Comparison of ENCODE assay signal across 1 cellular context in the genomic region with DNA sequence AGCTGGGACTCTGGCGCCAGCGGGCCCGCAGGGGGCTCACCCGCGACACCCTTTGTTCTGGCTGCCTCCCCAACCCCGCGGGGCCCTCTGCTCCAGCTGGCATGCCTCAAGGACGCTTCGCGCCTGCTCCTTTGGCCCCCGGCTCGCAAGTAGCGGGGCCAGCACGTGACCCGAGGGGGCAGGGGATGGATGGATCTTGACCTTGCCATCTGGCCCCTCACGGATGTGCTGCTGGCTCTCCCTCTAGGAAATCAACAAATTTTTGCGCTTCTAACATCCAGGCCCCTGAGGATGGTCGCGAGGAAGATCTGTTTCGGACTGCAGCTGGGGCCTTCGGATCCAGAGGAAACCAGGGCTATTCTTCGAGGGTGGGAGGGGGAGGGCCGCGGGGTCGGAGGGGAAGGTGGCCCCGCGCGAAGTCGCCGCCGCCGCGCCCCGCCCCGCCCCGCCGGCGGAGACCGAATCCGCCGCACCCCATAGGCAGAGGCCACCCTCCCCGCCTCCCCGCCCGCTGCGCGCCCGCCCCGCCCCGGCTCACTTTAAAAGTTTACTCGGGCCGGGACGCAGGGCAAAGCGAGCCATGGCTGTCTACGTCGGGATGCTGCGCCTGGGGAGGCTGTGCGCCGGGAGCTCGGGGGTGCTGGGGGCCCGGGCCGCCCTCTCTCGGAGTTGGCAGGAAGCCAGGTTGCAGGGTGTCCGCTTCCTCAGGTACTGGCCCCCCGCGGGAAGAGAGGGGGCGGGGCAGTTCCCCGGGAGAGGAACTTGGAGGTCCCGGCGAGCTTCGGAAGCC.
TF ChIP-seq lines count a peak whose summit lies in the region.

A gene with protein sequence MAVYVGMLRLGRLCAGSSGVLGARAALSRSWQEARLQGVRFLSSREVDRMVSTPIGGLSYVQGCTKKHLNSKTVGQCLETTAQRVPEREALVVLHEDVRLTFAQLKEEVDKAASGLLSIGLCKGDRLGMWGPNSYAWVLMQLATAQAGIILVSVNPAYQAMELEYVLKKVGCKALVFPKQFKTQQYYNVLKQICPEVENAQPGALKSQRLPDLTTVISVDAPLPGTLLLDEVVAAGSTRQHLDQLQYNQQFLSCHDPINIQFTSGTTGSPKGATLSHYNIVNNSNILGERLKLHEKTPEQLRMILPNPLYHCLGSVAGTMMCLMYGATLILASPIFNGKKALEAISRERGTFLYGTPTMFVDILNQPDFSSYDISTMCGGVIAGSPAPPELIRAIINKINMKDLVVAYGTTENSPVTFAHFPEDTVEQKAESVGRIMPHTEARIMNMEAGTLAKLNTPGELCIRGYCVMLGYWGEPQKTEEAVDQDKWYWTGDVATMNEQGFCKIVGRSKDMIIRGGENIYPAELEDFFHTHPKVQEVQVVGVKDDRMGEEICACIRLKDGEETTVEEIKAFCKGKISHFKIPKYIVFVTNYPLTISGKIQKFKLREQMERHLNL (plus strand): TSS at position 537 of the 790 bp plus-strand sequence. CDS start 44 bp downstream, at position 581.

TF ChIP-seq in K562, 482 proteins besides CTCF, POLR2A, EP300 and RAD21 (continued from another document and continues in another):
- TF ChIP-seq, protein P1, sequence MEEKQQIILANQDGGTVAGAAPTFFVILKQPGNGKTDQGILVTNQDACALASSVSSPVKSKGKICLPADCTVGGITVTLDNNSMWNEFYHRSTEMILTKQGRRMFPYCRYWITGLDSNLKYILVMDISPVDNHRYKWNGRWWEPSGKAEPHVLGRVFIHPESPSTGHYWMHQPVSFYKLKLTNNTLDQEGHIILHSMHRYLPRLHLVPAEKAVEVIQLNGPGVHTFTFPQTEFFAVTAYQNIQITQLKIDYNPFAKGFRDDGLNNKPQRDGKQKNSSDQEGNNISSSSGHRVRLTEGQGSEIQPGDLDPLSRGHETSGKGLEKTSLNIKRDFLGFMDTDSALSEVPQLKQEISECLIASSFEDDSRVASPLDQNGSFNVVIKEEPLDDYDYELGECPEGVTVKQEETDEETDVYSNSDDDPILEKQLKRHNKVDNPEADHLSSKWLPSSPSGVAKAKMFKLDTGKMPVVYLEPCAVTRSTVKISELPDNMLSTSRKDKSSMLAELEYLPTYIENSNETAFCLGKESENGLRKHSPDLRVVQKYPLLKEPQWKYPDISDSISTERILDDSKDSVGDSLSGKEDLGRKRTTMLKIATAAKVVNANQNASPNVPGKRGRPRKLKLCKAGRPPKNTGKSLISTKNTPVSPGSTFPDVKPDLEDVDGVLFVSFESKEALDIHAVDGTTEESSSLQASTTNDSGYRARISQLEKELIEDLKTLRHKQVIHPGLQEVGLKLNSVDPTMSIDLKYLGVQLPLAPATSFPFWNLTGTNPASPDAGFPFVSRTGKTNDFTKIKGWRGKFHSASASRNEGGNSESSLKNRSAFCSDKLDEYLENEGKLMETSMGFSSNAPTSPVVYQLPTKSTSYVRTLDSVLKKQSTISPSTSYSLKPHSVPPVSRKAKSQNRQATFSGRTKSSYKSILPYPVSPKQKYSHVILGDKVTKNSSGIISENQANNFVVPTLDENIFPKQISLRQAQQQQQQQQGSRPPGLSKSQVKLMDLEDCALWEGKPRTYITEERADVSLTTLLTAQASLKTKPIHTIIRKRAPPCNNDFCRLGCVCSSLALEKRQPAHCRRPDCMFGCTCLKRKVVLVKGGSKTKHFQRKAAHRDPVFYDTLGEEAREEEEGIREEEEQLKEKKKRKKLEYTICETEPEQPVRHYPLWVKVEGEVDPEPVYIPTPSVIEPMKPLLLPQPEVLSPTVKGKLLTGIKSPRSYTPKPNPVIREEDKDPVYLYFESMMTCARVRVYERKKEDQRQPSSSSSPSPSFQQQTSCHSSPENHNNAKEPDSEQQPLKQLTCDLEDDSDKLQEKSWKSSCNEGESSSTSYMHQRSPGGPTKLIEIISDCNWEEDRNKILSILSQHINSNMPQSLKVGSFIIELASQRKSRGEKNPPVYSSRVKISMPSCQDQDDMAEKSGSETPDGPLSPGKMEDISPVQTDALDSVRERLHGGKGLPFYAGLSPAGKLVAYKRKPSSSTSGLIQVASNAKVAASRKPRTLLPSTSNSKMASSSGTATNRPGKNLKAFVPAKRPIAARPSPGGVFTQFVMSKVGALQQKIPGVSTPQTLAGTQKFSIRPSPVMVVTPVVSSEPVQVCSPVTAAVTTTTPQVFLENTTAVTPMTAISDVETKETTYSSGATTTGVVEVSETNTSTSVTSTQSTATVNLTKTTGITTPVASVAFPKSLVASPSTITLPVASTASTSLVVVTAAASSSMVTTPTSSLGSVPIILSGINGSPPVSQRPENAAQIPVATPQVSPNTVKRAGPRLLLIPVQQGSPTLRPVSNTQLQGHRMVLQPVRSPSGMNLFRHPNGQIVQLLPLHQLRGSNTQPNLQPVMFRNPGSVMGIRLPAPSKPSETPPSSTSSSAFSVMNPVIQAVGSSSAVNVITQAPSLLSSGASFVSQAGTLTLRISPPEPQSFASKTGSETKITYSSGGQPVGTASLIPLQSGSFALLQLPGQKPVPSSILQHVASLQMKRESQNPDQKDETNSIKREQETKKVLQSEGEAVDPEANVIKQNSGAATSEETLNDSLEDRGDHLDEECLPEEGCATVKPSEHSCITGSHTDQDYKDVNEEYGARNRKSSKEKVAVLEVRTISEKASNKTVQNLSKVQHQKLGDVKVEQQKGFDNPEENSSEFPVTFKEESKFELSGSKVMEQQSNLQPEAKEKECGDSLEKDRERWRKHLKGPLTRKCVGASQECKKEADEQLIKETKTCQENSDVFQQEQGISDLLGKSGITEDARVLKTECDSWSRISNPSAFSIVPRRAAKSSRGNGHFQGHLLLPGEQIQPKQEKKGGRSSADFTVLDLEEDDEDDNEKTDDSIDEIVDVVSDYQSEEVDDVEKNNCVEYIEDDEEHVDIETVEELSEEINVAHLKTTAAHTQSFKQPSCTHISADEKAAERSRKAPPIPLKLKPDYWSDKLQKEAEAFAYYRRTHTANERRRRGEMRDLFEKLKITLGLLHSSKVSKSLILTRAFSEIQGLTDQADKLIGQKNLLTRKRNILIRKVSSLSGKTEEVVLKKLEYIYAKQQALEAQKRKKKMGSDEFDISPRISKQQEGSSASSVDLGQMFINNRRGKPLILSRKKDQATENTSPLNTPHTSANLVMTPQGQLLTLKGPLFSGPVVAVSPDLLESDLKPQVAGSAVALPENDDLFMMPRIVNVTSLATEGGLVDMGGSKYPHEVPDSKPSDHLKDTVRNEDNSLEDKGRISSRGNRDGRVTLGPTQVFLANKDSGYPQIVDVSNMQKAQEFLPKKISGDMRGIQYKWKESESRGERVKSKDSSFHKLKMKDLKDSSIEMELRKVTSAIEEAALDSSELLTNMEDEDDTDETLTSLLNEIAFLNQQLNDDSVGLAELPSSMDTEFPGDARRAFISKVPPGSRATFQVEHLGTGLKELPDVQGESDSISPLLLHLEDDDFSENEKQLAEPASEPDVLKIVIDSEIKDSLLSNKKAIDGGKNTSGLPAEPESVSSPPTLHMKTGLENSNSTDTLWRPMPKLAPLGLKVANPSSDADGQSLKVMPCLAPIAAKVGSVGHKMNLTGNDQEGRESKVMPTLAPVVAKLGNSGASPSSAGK (IDR thresholded peaks at IDR 0.05): peak; percentile 43; the same call in 1 of the 2 replicates
- TF ChIP-seq ZNF444 (CRISPR knock-in tag; IDR thresholded peaks at IDR 0.05) (0 out of 2 replicates have a peak, but pooled peaks have one; percentile 35), TAF1 (IDR thresholded peaks at IDR 0.05; ENCODE audit: control insufficient read depth, extremely low read depth, insufficient read depth, low read length, severe bottlenecking) (peak; percentile 53), NFIX (CRISPR knock-in tag; IDR thresholded peaks at IDR 0.05; ENCODE audit: low read depth) (peak; percentile 72), GTF2E2 (tag; IDR thresholded peaks at IDR 0.05) (0 out of 2 replicates have a peak, but pooled peaks have one; percentile 36), ZNF77 (CRISPR knock-in tag; IDR thresholded peaks at IDR 0.05) (no peak), POLR2G (IDR thresholded peaks at IDR 0.05; ENCODE audit: low read depth, low read length) (peak; percentile 82), PHTF2 (CRISPR knock-in tag; IDR thresholded peaks at IDR 0.05) (no peak), PTBP1 (IDR thresholded peaks at IDR 0.05; ENCODE audit: low read depth, low read length) (no peak), NFIC (IDR thresholded peaks at IDR 0.05) (peak; percentile 96), SMARCA5 (IDR thresholded peaks at IDR 0.05) (no peak), SMAD1 (IDR thresholded peaks at IDR 0.05; ENCODE audit: low read depth, low read length, partially characterized antibody) (peak; percentile 35), CREM (IDR thresholded peaks at IDR 0.05; ENCODE audit: low read depth) (peak; percentile 45; the same call in 1 of the 2 replicates)
- TF ChIP-seq, protein P2, sequence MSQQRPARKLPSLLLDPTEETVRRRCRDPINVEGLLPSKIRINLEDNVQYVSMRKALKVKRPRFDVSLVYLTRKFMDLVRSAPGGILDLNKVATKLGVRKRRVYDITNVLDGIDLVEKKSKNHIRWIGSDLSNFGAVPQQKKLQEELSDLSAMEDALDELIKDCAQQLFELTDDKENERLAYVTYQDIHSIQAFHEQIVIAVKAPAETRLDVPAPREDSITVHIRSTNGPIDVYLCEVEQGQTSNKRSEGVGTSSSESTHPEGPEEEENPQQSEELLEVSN (IDR thresholded peaks at IDR 0.05; ENCODE audit: borderline replicate concordance in 1 of 2, extremely low read depth in 1 of 2, insufficient read depth in 1 of 2, insufficient read length in 1 of 2, low read depth in 1 of 2, low read length in 1 of 2, poor library complexity in 1 of 2, severe bottlenecking in 1 of 2): peak in 1 of 2 experiments; percentile 9
- TF ChIP-seq, protein P3, sequence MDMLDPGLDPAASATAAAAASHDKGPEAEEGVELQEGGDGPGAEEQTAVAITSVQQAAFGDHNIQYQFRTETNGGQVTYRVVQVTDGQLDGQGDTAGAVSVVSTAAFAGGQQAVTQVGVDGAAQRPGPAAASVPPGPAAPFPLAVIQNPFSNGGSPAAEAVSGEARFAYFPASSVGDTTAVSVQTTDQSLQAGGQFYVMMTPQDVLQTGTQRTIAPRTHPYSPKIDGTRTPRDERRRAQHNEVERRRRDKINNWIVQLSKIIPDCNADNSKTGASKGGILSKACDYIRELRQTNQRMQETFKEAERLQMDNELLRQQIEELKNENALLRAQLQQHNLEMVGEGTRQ (CRISPR knock-in tag; IDR thresholded peaks at IDR 0.05): peak; percentile 78
- TF ChIP-seq, protein P4, sequence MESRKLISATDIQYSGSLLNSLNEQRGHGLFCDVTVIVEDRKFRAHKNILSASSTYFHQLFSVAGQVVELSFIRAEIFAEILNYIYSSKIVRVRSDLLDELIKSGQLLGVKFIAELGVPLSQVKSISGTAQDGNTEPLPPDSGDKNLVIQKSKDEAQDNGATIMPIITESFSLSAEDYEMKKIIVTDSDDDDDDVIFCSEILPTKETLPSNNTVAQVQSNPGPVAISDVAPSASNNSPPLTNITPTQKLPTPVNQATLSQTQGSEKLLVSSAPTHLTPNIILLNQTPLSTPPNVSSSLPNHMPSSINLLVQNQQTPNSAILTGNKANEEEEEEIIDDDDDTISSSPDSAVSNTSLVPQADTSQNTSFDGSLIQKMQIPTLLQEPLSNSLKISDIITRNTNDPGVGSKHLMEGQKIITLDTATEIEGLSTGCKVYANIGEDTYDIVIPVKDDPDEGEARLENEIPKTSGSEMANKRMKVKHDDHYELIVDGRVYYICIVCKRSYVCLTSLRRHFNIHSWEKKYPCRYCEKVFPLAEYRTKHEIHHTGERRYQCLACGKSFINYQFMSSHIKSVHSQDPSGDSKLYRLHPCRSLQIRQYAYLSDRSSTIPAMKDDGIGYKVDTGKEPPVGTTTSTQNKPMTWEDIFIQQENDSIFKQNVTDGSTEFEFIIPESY (CRISPR knock-in tag; IDR thresholded peaks at IDR 0.05): peak; percentile 93
- TF ChIP-seq, protein P5, sequence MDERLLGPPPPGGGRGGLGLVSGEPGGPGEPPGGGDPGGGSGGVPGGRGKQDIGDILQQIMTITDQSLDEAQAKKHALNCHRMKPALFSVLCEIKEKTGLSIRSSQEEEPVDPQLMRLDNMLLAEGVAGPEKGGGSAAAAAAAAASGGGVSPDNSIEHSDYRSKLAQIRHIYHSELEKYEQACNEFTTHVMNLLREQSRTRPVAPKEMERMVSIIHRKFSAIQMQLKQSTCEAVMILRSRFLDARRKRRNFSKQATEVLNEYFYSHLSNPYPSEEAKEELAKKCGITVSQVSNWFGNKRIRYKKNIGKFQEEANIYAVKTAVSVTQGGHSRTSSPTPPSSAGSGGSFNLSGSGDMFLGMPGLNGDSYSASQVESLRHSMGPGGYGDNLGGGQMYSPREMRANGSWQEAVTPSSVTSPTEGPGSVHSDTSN (CRISPR knock-in tag; IDR thresholded peaks at IDR 0.05; ENCODE audit: low read depth): no peak
- TF ChIP-seq, protein P5 (tag; conservative IDR thresholded peaks at IDR 0.05; ENCODE audit: low read depth): no peak
- TF ChIP-seq, protein P6, sequence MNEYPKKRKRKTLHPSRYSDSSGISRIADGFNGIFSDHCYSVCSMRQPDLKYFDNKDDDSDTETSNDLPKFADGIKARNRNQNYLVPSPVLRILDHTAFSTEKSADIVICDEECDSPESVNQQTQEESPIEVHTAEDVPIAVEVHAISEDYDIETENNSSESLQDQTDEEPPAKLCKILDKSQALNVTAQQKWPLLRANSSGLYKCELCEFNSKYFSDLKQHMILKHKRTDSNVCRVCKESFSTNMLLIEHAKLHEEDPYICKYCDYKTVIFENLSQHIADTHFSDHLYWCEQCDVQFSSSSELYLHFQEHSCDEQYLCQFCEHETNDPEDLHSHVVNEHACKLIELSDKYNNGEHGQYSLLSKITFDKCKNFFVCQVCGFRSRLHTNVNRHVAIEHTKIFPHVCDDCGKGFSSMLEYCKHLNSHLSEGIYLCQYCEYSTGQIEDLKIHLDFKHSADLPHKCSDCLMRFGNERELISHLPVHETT (CRISPR knock-in tag; conservative IDR thresholded peaks at IDR 0.05 in 1 of 2, IDR thresholded peaks at IDR 0.05 in 1 of 2): peak; percentile 62; a peak in 2 of 4 replicates
- TF ChIP-seq, protein P7, sequence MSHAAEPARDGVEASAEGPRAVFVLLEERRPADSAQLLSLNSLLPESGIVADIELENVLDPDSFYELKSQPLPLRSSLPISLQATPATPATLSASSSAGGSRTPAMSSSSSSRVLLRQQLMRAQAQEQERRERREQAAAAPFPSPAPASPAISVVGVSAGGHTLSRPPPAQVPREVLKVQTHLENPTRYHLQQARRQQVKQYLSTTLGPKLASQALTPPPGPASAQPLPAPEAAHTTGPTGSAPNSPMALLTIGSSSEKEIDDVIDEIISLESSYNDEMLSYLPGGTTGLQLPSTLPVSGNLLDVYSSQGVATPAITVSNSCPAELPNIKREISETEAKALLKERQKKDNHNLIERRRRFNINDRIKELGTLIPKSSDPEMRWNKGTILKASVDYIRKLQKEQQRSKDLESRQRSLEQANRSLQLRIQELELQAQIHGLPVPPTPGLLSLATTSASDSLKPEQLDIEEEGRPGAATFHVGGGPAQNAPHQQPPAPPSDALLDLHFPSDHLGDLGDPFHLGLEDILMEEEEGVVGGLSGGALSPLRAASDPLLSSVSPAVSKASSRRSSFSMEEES (CRISPR knock-in tag; IDR thresholded peaks at IDR 0.05): peak; percentile 39
